In the genomic region with DNA sequence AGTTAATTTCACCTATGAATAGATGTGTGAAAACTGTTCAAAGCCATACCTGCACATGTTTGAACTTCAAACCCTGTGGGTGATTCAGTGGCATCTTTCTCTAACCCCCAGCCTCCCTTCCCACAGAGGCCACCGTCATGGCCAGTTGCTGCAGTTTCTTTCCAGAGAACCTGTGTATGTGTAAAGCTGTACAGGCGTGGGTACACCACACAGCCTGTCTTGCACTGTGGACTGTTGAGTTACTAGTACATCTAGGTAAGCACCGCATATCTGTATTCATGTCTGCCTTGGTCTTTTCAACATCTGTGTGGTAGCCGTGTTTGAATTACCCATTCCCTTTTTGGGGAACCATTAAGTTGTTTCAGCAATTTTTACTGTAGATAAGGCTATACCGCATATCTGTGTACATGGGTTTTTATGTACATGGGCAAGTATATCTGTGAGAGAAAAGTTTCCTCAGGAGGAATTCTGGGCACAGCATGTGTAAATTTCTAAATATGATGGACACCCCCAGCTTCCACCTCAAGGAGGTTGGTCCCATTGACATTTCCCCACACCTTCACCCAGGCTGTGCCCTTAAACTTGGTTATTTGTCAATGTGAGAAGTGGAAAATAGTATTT, we compare ENCODE assay signal across 1 cellular context.
TF ChIP-seq lines count a peak whose summit lies in the region.

No MANE protein-coding gene starts in this region.

TF ChIP-seq in K562, 482 proteins besides CTCF, POLR2A, EP300 and RAD21:
- 0 out of 2 replicates have a peak, but pooled peaks have one; percentile 54 for TF ChIP-seq MYNN (IDR thresholded peaks at IDR 0.05)
- no peak for TF ChIP-seq MYNN (CRISPR knock-in tag; IDR thresholded peaks at IDR 0.05)
- no peak for TF ChIP-seq NCOA2 (IDR thresholded peaks at IDR 0.05; ENCODE audit: partially characterized antibody in 2 of 2)
- no peak for TF ChIP-seq EHMT2 (IDR thresholded peaks at IDR 0.05)
- TF ChIP-seq, protein P1, sequence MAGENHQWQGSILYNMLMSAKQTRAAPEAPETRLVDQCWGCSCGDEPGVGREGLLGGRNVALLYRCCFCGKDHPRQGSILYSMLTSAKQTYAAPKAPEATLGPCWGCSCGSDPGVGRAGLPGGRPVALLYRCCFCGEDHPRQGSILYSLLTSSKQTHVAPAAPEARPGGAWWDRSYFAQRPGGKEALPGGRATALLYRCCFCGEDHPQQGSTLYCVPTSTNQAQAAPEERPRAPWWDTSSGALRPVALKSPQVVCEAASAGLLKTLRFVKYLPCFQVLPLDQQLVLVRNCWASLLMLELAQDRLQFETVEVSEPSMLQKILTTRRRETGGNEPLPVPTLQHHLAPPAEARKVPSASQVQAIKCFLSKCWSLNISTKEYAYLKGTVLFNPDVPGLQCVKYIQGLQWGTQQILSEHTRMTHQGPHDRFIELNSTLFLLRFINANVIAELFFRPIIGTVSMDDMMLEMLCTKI (IDR thresholded peaks at IDR 0.05; ENCODE audit: partially characterized antibody): no peak
- TF ChIP-seq SIN3A (IDR thresholded peaks at IDR 0.05; ENCODE audit: borderline replicate concordance in 2 of 2, control insufficient read depth in 1 of 2, low read depth in 2 of 2, low read length in 2 of 2): 0 out of 4 replicates have a peak, but pooled peaks of 1 of the 2 experiments have one; percentile 31
- TF ChIP-seq MAFK (IDR thresholded peaks at IDR 0.05; ENCODE audit: low read length): 0 out of 2 replicates have a peak, but pooled peaks have one; percentile 12
- TF ChIP-seq POLR2AphosphoS2 (IDR thresholded peaks at IDR 0.05; ENCODE audit: low read length): peak; percentile 98
- TF ChIP-seq KDM1A (IDR thresholded peaks at IDR 0.05): peak in 1 of 2 experiments; percentile 58; a peak in 2 of 4 replicates
- TF ChIP-seq, protein P2, sequence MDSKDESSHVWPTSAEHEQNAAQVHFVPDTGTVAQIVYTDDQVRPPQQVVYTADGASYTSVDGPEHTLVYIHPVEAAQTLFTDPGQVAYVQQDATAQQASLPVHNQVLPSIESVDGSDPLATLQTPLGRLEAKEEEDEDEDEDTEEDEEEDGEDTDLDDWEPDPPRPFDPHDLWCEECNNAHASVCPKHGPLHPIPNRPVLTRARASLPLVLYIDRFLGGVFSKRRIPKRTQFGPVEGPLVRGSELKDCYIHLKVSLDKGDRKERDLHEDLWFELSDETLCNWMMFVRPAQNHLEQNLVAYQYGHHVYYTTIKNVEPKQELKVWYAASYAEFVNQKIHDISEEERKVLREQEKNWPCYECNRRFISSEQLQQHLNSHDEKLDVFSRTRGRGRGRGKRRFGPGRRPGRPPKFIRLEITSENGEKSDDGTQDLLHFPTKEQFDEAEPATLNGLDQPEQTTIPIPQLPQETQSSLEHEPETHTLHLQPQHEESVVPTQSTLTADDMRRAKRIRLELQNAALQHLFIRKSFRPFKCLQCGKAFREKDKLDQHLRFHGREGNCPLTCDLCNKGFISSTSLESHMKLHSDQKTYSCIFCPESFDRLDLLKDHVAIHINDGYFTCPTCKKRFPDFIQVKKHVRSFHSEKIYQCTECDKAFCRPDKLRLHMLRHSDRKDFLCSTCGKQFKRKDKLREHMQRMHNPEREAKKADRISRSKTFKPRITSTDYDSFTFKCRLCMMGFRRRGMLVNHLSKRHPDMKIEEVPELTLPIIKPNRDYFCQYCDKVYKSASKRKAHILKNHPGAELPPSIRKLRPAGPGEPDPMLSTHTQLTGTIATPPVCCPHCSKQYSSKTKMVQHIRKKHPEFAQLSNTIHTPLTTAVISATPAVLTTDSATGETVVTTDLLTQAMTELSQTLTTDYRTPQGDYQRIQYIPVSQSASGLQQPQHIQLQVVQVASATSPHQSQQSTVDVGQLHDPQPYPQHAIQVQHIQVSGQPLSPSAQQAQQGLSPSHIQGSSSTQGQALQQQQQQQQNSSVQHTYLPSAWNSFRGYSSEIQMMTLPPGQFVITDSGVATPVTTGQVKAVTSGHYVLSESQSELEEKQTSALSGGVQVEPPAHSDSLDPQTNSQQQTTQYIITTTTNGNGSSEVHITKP (IDR thresholded peaks at IDR 0.05; ENCODE audit: partially characterized antibody): peak; percentile 75
- no peak for TF ChIP-seq ZNF785 (CRISPR knock-in tag; IDR thresholded peaks at IDR 0.05)
- TF ChIP-seq, protein P3, sequence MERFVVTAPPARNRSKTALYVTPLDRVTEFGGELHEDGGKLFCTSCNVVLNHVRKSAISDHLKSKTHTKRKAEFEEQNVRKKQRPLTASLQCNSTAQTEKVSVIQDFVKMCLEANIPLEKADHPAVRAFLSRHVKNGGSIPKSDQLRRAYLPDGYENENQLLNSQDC (CRISPR knock-in tag; IDR thresholded peaks at IDR 0.05): peak; percentile 2; the same call in 1 of the 2 replicates
- TF ChIP-seq POLR2B (IDR thresholded peaks at IDR 0.05; ENCODE audit: low read depth, partially characterized antibody): peak; percentile 86
- no peak for TF ChIP-seq HDAC6 (IDR thresholded peaks at IDR 0.05; ENCODE audit: low read depth, low read length)
- no peak for TF ChIP-seq SLC30A9 (CRISPR knock-in tag; IDR thresholded peaks at IDR 0.05)
- 0 out of 2 replicates have a peak, but pooled peaks have one; percentile 10 for TF ChIP-seq ZNF316 (IDR thresholded peaks at IDR 0.05)
- TF ChIP-seq, protein P4, sequence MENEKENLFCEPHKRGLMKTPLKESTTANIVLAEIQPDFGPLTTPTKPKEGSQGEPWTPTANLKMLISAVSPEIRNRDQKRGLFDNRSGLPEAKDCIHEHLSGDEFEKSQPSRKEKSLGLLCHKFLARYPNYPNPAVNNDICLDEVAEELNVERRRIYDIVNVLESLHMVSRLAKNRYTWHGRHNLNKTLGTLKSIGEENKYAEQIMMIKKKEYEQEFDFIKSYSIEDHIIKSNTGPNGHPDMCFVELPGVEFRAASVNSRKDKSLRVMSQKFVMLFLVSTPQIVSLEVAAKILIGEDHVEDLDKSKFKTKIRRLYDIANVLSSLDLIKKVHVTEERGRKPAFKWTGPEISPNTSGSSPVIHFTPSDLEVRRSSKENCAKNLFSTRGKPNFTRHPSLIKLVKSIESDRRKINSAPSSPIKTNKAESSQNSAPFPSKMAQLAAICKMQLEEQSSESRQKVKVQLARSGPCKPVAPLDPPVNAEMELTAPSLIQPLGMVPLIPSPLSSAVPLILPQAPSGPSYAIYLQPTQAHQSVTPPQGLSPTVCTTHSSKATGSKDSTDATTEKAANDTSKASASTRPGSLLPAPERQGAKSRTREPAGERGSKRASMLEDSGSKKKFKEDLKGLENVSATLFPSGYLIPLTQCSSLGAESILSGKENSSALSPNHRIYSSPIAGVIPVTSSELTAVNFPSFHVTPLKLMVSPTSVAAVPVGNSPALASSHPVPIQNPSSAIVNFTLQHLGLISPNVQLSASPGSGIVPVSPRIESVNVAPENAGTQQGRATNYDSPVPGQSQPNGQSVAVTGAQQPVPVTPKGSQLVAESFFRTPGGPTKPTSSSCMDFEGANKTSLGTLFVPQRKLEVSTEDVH (IDR thresholded peaks at IDR 0.05; ENCODE audit: low read depth, partially characterized antibody): peak; percentile 6
- peak; percentile 40 for TF ChIP-seq KDM5B (IDR thresholded peaks at IDR 0.05; ENCODE audit: insufficient replicate concordance, low read depth, low read length)
- peak; percentile 9; the same call in 1 of the 2 replicates for TF ChIP-seq POLR2G (IDR thresholded peaks at IDR 0.05; ENCODE audit: low read depth, low read length)
- peak; percentile 85 for TF ChIP-seq SUPT5H (IDR thresholded peaks at IDR 0.05)
